ENCODE assay signal across 14 cellular contexts in the genomic region with DNA sequence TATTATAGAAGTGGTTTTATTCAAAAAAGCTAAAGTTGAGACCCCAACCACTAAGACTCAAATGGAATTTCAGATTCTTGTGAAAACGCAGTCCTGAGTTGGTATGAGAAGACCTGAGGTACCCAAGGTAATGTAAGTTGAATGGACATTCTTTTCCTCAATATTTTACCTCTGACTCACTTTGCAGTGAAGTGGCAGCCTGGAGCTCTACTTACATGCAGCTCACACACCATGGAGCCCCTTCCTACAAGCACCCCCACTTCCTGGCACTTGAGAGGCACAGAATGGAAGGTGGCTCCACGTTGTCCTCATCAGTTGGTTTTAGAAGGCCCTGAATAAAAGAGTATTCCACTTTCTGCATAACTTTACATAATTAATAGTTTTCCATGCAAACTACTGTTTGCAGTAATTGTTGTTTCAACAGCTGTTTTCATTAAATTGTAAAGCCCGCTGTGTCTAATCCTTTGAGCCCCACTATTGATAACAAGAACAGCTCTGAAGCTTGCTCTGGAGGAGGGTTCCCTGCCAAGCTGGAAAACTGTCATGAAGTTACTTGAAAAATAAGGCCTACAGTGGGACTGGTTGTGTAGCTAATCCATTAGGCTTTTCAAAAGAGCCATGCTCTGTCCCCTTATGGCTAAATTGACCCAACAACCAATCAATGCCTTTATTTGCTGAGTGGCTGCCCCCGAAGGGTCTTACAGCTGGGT.
A peak's percentile ranks its signal among the peaks of the same experiment; 100 is the strongest.
DNase-seq lines count a peak whose midpoint lies in the region; ATAC-seq, FAIRE-seq and TF ChIP-seq lines count a peak whose summit lies in the region.
"Had no signal": no experiment of that assay in that cellular context is flagged by ENCODE, and none has a peak within 500 bp of the region (broad histone marks: within the 10 kb centered on the region; RNA-seq: fewer than 3 reads in every experiment).

No MANE protein-coding gene starts in this region.

- TF ChIP-seq CTCF in A549 (IDR thresholded peaks at IDR 0.05) (no peak), dorsolateral prefrontal cortex (IDR thresholded peaks at IDR 0.05 in 54 of 56, conservative IDR thresholded peaks at IDR 0.05 in 2 of 56; ENCODE audit: low read depth in 1 of 56, partially characterized antibody in 56 of 56) (no peak)

- TF ChIP-seq EP300 in A549 (IDR thresholded peaks at IDR 0.05): no peak

- H2BK5ac ChIP-seq in mesenchymal stem cell (ENCODE audit: low read depth, low read length, poor library complexity, severe bottlenecking): no peak overlapping the region

- H3K27me3 ChIP-seq in HUES64 (ENCODE audit: insufficient read depth, low read length) (no peaks in the 10 kb centered on the region), dorsolateral prefrontal cortex (peaks cover 0 to 18% (median 0%) of the 10 kb centered on the region in 45 donors), mesenchymal stem cell (ENCODE audit: control insufficient read depth in 1 of 2, insufficient read depth in 1 of 2, low read length in 2 of 2) (peaks cover 0 to 17% of the 10 kb centered on the region in 2 experiments)

- peak overlapping the region in 1 of 2 experiments; percentile 24 for H3K4ac ChIP-seq in mesenchymal stem cell (ENCODE audit: low read depth in 1 of 2, low read length in 2 of 2)

- POLR2A ChIA-PET in A549 (lab: Yijun Ruan, JAX): no interaction called here

- peak overlapping the region in 1 of 2 experiments; percentile 60; a peak in 3 of 6 replicates for H3K27ac ChIP-seq in A549
- H3K27ac ChIP-seq in HUES64 (ENCODE audit: low read depth, low read length): peak overlapping the region; percentile 5; the same call in 1 of the 2 replicates
- peak overlapping the region in 57 of 59 donors; percentile 7 to 89 (median 70) for H3K27ac ChIP-seq in dorsolateral prefrontal cortex
- no peak overlapping the region for H3K27ac ChIP-seq in mesenchymal stem cell (ENCODE audit: low read length, poor library complexity, severe bottlenecking)
- H3K27ac ChIP-seq: lower lobe of right lung, VCaP had no signal

- no peaks in the 10 kb centered on the region for H3K79me1 ChIP-seq in mesenchymal stem cell (replicated peaks; ENCODE audit: low read length, poor library complexity, severe bottlenecking)

- H3K27me3 Mint-ChIP-seq in activated T-cell treated with anti-CD3 and anti-CD28 coated beads, Interleukin-2, amount 50 U/mL, for 24 hours: no peaks in the 10 kb centered on the region
- H3K27me3 Mint-ChIP-seq: activated naive CD8-positive, alpha-beta T cell treated with anti-CD3 and anti-CD28 coated beads for 36 hours; dendritic cell treated with granulocyte-macrophage colony-stimulating factor and Interleukin-4, amounts not matched to agents 40 ng/mL and 50 ng/mL, for 4 days had no signal

- no peaks in the 10 kb centered on the region for H3K9me3 Mint-ChIP-seq in activated T-cell treated with anti-CD3 and anti-CD28 coated beads, Interleukin-2, amount 50 U/mL, for 24 hours
- H3K9me3 Mint-ChIP-seq: activated naive CD8-positive, alpha-beta T cell treated with anti-CD3 and anti-CD28 coated beads for 36 hours; dendritic cell treated with granulocyte-macrophage colony-stimulating factor and Interleukin-4, amounts not matched to agents 40 ng/mL and 50 ng/mL, for 4 days had no signal

- CTCF ChIA-PET in A549 (lab: Yijun Ruan, JAX): interaction anchor here (1.7 kb wide), 1 partner anchor 12 kb away, joined by 3 read pairs; no protein-coding TSS in a partner anchor

- H3K4me1 Mint-ChIP-seq in activated T-cell treated with anti-CD3 and anti-CD28 coated beads, Interleukin-2, amount 50 U/mL, for 24 hours (ENCODE audit: low read depth): no peaks in the 10 kb centered on the region

- H3K9ac ChIP-seq in HUES64 (ENCODE audit: low read depth, low read length) (no peak overlapping the region), mesenchymal stem cell (ENCODE audit: low read length) (no peak overlapping the region)

- no peak overlapping the region for H4K8ac ChIP-seq in mesenchymal stem cell (ENCODE audit: low read length)

- no peak overlapping the region for H2BK15ac ChIP-seq in mesenchymal stem cell (ENCODE audit: low read depth, poor library complexity, severe bottlenecking)

- H3K4me3 ChIP-seq in A549 (no peak overlapping the region), HUES64 (ENCODE audit: low read length) (no peak overlapping the region), dorsolateral prefrontal cortex (peak overlapping the region in 10 of 59 donors; percentile 0 to 47 (median 15)), mesenchymal stem cell (ENCODE audit: insufficient read depth in 1 of 2, low read depth in 1 of 2, low read length in 2 of 2) (no peak overlapping the region)
- H3K4me3 ChIP-seq: HAP-1, lower lobe of right lung had no signal

- H3K36me3 Mint-ChIP-seq in activated T-cell treated with anti-CD3 and anti-CD28 coated beads, Interleukin-2, amount 50 U/mL, for 24 hours (ENCODE audit: low read depth): no peaks in the 10 kb centered on the region
- H3K36me3 Mint-ChIP-seq: activated naive CD8-positive, alpha-beta T cell treated with anti-CD3 and anti-CD28 coated beads for 36 hours had no signal

- H4K91ac ChIP-seq in mesenchymal stem cell (ENCODE audit: low read length): no peak overlapping the region

- no peak for DNase-seq in A549 (ENCODE audit: low read depth in 1 of 2, low spot score in 1 of 2)
- DNase-seq in dorsolateral prefrontal cortex: peak in 1 of 10 donors; percentile 19
- DNase-seq in mesenchymal stem cell: no peak
- no peak for DNase-seq in germinal center (ENCODE audit: low spot score)
- no peak for DNase-seq in stimulated activated CD4-positive, alpha-beta T cell treated with anti-CD3 and anti-CD28 coated beads, Interleukin-4, amount 100 ng/mL, for 24 hours
- no peak for DNase-seq in DMS79 treated with DMSO at 0.1 percent for 48 hours (lab: John Stamatoyannopoulos, UW)
- DNase-seq in activated T-cell treated with anti-CD3 and anti-CD28 coated beads, Interleukin-2, amount 50 U/mL, for 24 hours: no peak
- DNase-seq: activated naive CD8-positive, alpha-beta T cell treated with anti-CD3 and anti-CD28 coated beads for 36 hours; stimulated activated CD4-positive, alpha-beta T cell treated with anti-CD3 and anti-CD28 coated beads, Interleukin-1b, Interleukin-23, amount 100 ng/mL, for 48 hours had no signal

- peak overlapping the region; percentile 35; the same call in 1 of the 3 replicates for H3K4me2 ChIP-seq in A549
- H3K4me2 ChIP-seq in mesenchymal stem cell (ENCODE audit: low read length, poor library complexity, severe bottlenecking): no peak overlapping the region

- H3K27ac Mint-ChIP-seq in activated T-cell treated with anti-CD3 and anti-CD28 coated beads, Interleukin-2, amount 50 U/mL, for 24 hours: no peak overlapping the region
- H3K27ac Mint-ChIP-seq: activated naive CD8-positive, alpha-beta T cell treated with anti-CD3 and anti-CD28 coated beads for 36 hours; dendritic cell treated with granulocyte-macrophage colony-stimulating factor and Interleukin-4, amounts not matched to agents 40 ng/mL and 50 ng/mL, for 4 days had no signal

- FAIRE-seq in A549 (lab: Jason Lieb, UNC): no peak

- peak in 1 of 2 experiments; percentile 49; a peak in 3 of 6 replicates for ATAC-seq in A549

- no peak for TF ChIP-seq RAD21 in A549 (conservative IDR thresholded peaks at IDR 0.05 in 1 of 2, IDR thresholded peaks at IDR 0.05 in 1 of 2)

- H2BK120ac ChIP-seq in mesenchymal stem cell (ENCODE audit: low read depth, low read length): no peak overlapping the region

- H3K4me1 ChIP-seq in A549 (peaks cover 15% of the 10 kb centered on the region), HUES64 (ENCODE audit: insufficient read depth, low read length) (peaks cover 42% of the 10 kb centered on the region), mesenchymal stem cell (ENCODE audit: control insufficient read depth, insufficient read depth, low read depth, low read length) (peaks cover 10% of the 10 kb centered on the region)
- H3K4me1 ChIP-seq: HAP-1 had no signal

- H2AFZ ChIP-seq in mesenchymal stem cell (ENCODE audit: low read depth, low read length): no peak overlapping the region

- intact Hi-C loops in dorsolateral prefrontal cortex (cut with DNase I): loop anchor here (1.0 kb wide), 1 partner anchor 137 kb away; the partner anchor contains the start of gene TLE1 (in 2 of the 2)

- H3K18ac ChIP-seq in mesenchymal stem cell (ENCODE audit: low read depth in 1 of 2, low read length in 2 of 2): peak overlapping the region; percentile 38 to 56

- no peak for TF ChIP-seq POLR2A in A549 (IDR thresholded peaks at IDR 0.05; ENCODE audit: low read length)

- H2BK12ac ChIP-seq in mesenchymal stem cell (ENCODE audit: low read length in 2 of 2): peak overlapping the region; percentile 38 to 66

- H3K23ac ChIP-seq in mesenchymal stem cell (ENCODE audit: low read length in 2 of 2): no peak overlapping the region

- no peaks in the 10 kb centered on the region for H3K36me3 ChIP-seq in HUES64 (ENCODE audit: insufficient read depth, low read length)
- no peaks in the 10 kb centered on the region for H3K36me3 ChIP-seq in mesenchymal stem cell (ENCODE audit: control insufficient read depth in 1 of 2, insufficient read depth in 2 of 2, low read depth in 1 of 2, low read length in 2 of 2)
- H3K36me3 ChIP-seq: HAP-1, lower lobe of right lung had no signal

- WGBS in A549 (ENCODE audit: missing lambda C conversion rate): 65% methylated on average over 4 of the region's 4 CpGs
- 79% methylated on average over 3 of the region's 4 CpGs for WGBS in HUES64
- WGBS in mesenchymal stem cell: 75% methylated on average over 3 of the region's 4 CpGs

- H3K4me3 Mint-ChIP-seq in activated T-cell treated with anti-CD3 and anti-CD28 coated beads, Interleukin-2, amount 50 U/mL, for 24 hours: no peak overlapping the region
- H3K4me3 Mint-ChIP-seq: activated naive CD8-positive, alpha-beta T cell treated with anti-CD3 and anti-CD28 coated beads for 36 hours; dendritic cell treated with granulocyte-macrophage colony-stimulating factor and Interleukin-4, amounts not matched to agents 40 ng/mL and 50 ng/mL, for 4 days had no signal

- no peak overlapping the region for H3K14ac ChIP-seq in mesenchymal stem cell (ENCODE audit: low read length in 2 of 2)

- no peak overlapping the region for H2AK5ac ChIP-seq in mesenchymal stem cell (ENCODE audit: low read length, severe bottlenecking)

- no peaks in the 10 kb centered on the region for H3K9me3 ChIP-seq in A549
- no peaks in the 10 kb centered on the region for H3K9me3 ChIP-seq in HUES64 (ENCODE audit: insufficient read depth, low read depth, low read length)
- H3K9me3 ChIP-seq in mesenchymal stem cell (ENCODE audit: control insufficient read depth, low read length): no peaks in the 10 kb centered on the region
- H3K9me3 ChIP-seq: HAP-1, lower lobe of right lung had no signal

TF ChIP-seq in A549, 52 proteins besides CTCF, POLR2A, EP300 and RAD21 (continues in another document):
- no peak for TF ChIP-seq ZNF302 (CRISPR knock-in tag; IDR thresholded peaks at IDR 0.05)
- no peak for TF ChIP-seq HOXB5 (CRISPR knock-in tag; IDR thresholded peaks at IDR 0.05)
- no peak for TF ChIP-seq HOXB13 (CRISPR knock-in tag; IDR thresholded peaks at IDR 0.05; ENCODE audit: low read depth)
- TF ChIP-seq MAZ (IDR thresholded peaks at IDR 0.05; ENCODE audit: borderline replicate concordance, low read depth, low read length): no peak
